17 cellular contexts compared by ENCODE assay signal in the genomic region with DNA sequence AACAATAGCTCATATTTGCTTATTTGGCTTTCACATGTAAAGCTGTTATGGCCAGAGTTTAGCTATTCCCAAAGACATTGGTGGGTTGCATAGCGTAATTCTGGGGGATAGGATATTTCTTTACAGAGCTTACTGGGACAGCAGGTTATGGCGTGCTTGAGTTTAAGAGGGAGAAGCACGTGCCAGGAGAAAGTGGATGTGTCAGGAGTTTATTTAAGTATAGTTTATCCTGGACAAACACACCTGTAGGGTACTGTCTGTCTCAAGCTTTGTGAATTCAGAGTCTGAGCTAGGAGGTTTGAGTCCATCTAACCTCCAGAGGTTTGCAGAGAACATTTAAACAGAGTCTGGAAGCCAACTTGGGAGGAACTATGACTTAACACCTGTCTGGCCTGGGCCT. TPM values are rescaled to one million over a fixed set of nuclear protein-coding genes. Genes with fewer than 3 reads are reported as not detected.
"Had no signal": no experiment of that assay in that cellular context is flagged by ENCODE, and none has a peak within 500 bp of the region (broad histone marks: within the 10 kb centered on the region; RNA-seq: fewer than 3 reads in every experiment).

No MANE protein-coding gene starts in this region.

- H3K4me3 ChIP-seq: colonic mucosa, hepatocyte, neural progenitor cell, pancreas, skin epidermis, tibial nerve, vagina had no signal

- H3K4me3 Mint-ChIP-seq: neural progenitor cell had no signal

- H3K9me3 ChIP-seq: colonic mucosa, pancreas, tibial nerve, vagina had no signal

- H3K9ac ChIP-seq: neural progenitor cell had no signal

- H3K27ac Mint-ChIP-seq: neural progenitor cell had no signal

- H3K4me1 ChIP-seq: colonic mucosa, neural progenitor cell had no signal

- H3K9me3 Mint-ChIP-seq: activated T-helper 2 cell treated with anti-CD3 and anti-CD28 coated beads, Interferon-gamma antibody, Interleukin-2, Interleukin-4, amounts not matched to agents 10 μg/mL and 5 μg/mL and 100 μg/mL, durations not matched to agents 14 hours and 24 hours and 36 hours; neural progenitor cell had no signal

- H3K27me3 ChIP-seq: colonic mucosa, hepatocyte, neural progenitor cell, pancreas, tibial nerve, vagina had no signal

- H3K27ac ChIP-seq: colonic mucosa, hepatocyte, neural progenitor cell, pancreas, vagina had no signal

- ATAC-seq: activated CD4-positive, CD25-positive, alpha-beta regulatory T cell treated with anti-CD3 and anti-CD28 coated beads, Interleukin-2, amount 50 U/mL, for 24 hours; left ventricle myocardium superior; pancreas had no signal

- DNase-seq: activated CD4-positive, alpha-beta T cell treated with anti-CD3 and anti-CD28 coated beads, Interleukin-2, amount 50 U/mL, for 48 hours; colonic mucosa; effector CD8-positive, alpha-beta T cell; kidney; left ventricle myocardium superior; mesendoderm; pancreas; stimulated activated CD4-positive, alpha-beta T cell treated with anti-CD3 and anti-CD28 coated beads, Interleukin-4, amount 100 ng/mL, for 4 hours had no signal

- H3K36me3 ChIP-seq: colonic mucosa, neural progenitor cell, pancreas, vagina had no signal

RNA-seq across cellular contexts. Expression of a gene that starts 25.4 kb away (rescaled TPM):
- total RNA-seq: colonic mucosa; hepatocyte; kidney; pancreas; T-helper 2 cell treated with Interferon-gamma antibody and Interleukin-4, amounts not matched to agents 100 ng/mL and 5 ng/mL, for 36 hours; tibial nerve; vagina had no signal

RNA-seq across cellular contexts. Expression of a gene that starts 40.6 kb away (rescaled TPM):
- total RNA-seq: activated T-helper 2 cell treated with anti-CD3 and anti-CD28 coated beads, Interferon-gamma antibody, Interleukin-2, Interleukin-4, amounts not matched to agents 10 μg/mL and 5 μg/mL and 100 μg/mL, durations not matched to agents 14 hours and 24 hours and 36 hours; cardiac septum; hepatocyte; left ventricle myocardium superior; pancreas; T-helper 2 cell treated with Interferon-gamma antibody and Interleukin-4, amounts not matched to agents 100 ng/mL and 5 ng/mL, for 36 hours; tibial nerve; vagina had no signal
